In the genomic region with DNA sequence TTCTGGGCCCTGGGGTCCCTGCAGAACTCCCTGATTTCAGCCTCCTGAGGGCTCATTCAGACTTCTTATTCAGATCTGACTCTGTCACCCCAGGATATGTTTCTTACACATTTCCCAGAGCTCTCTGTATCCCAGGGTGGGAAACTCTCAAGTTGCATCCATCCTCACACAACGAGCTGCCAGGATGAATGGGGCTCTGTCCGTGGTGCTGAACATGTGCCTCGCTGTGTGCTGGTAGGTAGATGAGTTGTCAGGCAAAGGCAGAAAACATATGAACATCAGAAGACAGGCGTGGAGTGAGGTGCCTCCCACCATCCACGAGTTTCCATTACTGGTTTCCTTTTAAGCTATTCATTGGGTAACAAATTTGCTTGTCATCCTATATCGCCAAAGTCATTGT, we compare ENCODE assay signal across 1 cellular context.
TF ChIP-seq lines count a peak whose summit lies in the region.

No MANE protein-coding gene starts in this region.

TF ChIP-seq in IMR-90, 13 proteins besides CTCF, POLR2A, EP300 and RAD21 (continued from another document):
- TF ChIP-seq, protein P1, sequence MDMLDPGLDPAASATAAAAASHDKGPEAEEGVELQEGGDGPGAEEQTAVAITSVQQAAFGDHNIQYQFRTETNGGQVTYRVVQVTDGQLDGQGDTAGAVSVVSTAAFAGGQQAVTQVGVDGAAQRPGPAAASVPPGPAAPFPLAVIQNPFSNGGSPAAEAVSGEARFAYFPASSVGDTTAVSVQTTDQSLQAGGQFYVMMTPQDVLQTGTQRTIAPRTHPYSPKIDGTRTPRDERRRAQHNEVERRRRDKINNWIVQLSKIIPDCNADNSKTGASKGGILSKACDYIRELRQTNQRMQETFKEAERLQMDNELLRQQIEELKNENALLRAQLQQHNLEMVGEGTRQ (IDR thresholded peaks at IDR 0.05; ENCODE audit: low read depth, low read length) = no peak
- TF ChIP-seq BHLHE40 (IDR thresholded peaks at IDR 0.05; ENCODE audit: low read depth, low read length) = no peak
